21 cellular contexts compared by ENCODE assay signal in genomic region chr22:25824828-25825474, GRCh38.
DNase-seq lines count a peak whose midpoint lies in the region; ATAC-seq, FAIRE-seq and TF ChIP-seq lines count a peak whose summit lies in the region.
"Had no signal": no experiment of that assay in that cellular context is flagged by ENCODE, and none has a peak within 500 bp of the region (broad histone marks: within the 10 kb centered on the region; RNA-seq: fewer than 3 reads in every experiment).

No MANE protein-coding gene starts in this region.

- no peak for TF ChIP-seq POLR2A in GM12892 (IDR thresholded peaks at IDR 0.05; ENCODE audit: low read depth, low read length)

- H3K27ac ChIP-seq in trophoblast cell (ENCODE audit: low read depth, low read length): no peak overlapping the region
- H3K27ac ChIP-seq: BLaER1 treated with 17β-estradiol and CSF1 and Interleukin-3, amounts not matched to agents 10 nM and 100 nM had no signal

- no peak overlapping the region for H3K18ac ChIP-seq in trophoblast cell (ENCODE audit: low read length)

- no peak overlapping the region for H2BK12ac ChIP-seq in trophoblast cell (ENCODE audit: low read length)

- no peaks in the 10 kb centered on the region for H3K36me3 ChIP-seq in endocrine pancreas (ENCODE audit: control insufficient read depth, insufficient read depth, low read length)
- H3K36me3 ChIP-seq in trophoblast cell (ENCODE audit: control insufficient read depth in 1 of 2, insufficient read depth in 2 of 2, low read length in 2 of 2): no peaks in the 10 kb centered on the region
- H3K36me3 ChIP-seq: BLaER1 treated with 17β-estradiol and CSF1 and Interleukin-3, amounts not matched to agents 10 nM and 100 nM had no signal

- no peak for ATAC-seq in HG02840 (IDR thresholded peaks at IDR 0.05; ENCODE audit: low FRiP score, unreplicated experiment)
- ATAC-seq: GM12878 had no signal

- H2BK120ac ChIP-seq in trophoblast cell (ENCODE audit: insufficient read depth, low read length, poor library complexity): no peak overlapping the region

- no peak overlapping the region for H3K14ac ChIP-seq in trophoblast cell (ENCODE audit: low read length)

- FAIRE-seq in GM12892 (lab: Jason Lieb, UNC): no peak
- FAIRE-seq: A204.1, D721Med, GM12878, GM18507 had no signal

- no peak overlapping the region for H2BK5ac ChIP-seq in trophoblast cell (ENCODE audit: low read depth, low read length, poor library complexity)

- peak overlapping the region; percentile 98 for H3K23ac ChIP-seq in trophoblast cell (ENCODE audit: low read length)

- no peak overlapping the region for H4K8ac ChIP-seq in trophoblast cell (ENCODE audit: low read depth, low read length)

- H3K9ac ChIP-seq in endocrine pancreas (ENCODE audit: control insufficient read depth, insufficient read depth, low read length) (peak overlapping the region; percentile 10), trophoblast cell (ENCODE audit: low read length) (no peak overlapping the region)
- H3K9ac ChIP-seq: BLaER1 treated with 17β-estradiol and CSF1 and Interleukin-3, amounts not matched to agents 10 nM and 100 nM had no signal

- H3K4me2 ChIP-seq in trophoblast cell (ENCODE audit: low read length): no peak overlapping the region
- H3K4me2 ChIP-seq: BLaER1 treated with 17β-estradiol and CSF1 and Interleukin-3, amounts not matched to agents 10 nM and 100 nM had no signal

- H3K9me3 ChIP-seq in endocrine pancreas (ENCODE audit: control insufficient read depth, low read length) (no peaks in the 10 kb centered on the region), trophoblast cell (ENCODE audit: insufficient read depth, low read depth, low read length) (peaks cover 8% of the 10 kb centered on the region)

- peak; percentile 15 for DNase-seq in NCI-H748 (lab: John Stamatoyannopoulos, UW; ENCODE audit: unreplicated experiment)
- no peak for DNase-seq in NCI-H748 treated with DMSO at 0.1 percent for 48 hours (lab: John Stamatoyannopoulos, UW)
- peak; percentile 89 for DNase-seq in NCI-H2227 (lab: John Stamatoyannopoulos, UW; ENCODE audit: unreplicated experiment)
- DNase-seq in trophoblast cell: no peak
- no peak for DNase-seq in GM12892 (ENCODE audit: insufficient read length)
- DNase-seq in activated CD4-positive, alpha-beta T cell treated with anti-CD3 and anti-CD28 coated beads for 48 hours: no peak
- DNase-seq: CD8-positive, alpha-beta memory T cell; GDM1; HFFc6; Karpas-422; NCI-H1105; NCI-H1930; NCI-H510A treated with DMSO at 0.1 percent for 48 hours; SIG-M5 had no signal

- H4K12ac ChIP-seq in trophoblast cell (ENCODE audit: low read depth, low read length): no peak overlapping the region

- no peak overlapping the region for H4K91ac ChIP-seq in trophoblast cell (ENCODE audit: low read depth, low read length)

- H3K79me2 ChIP-seq in trophoblast cell (ENCODE audit: control insufficient read depth, insufficient read depth, low read length, poor library complexity): no peaks in the 10 kb centered on the region

- WGBS in trophoblast cell (ENCODE audit: extremely low coverage, insufficient coverage, insufficient read length): no CpG with 5 or more reads among the region's 8 CpGs

- H3K4me1 ChIP-seq in endocrine pancreas (ENCODE audit: control insufficient read depth, insufficient read depth, low read length) (no peaks in the 10 kb centered on the region), trophoblast cell (ENCODE audit: control insufficient read depth in 1 of 2, insufficient read depth in 2 of 2, low read length in 2 of 2) (no peaks in the 10 kb centered on the region)
- H3K4me1 ChIP-seq: BLaER1 treated with 17β-estradiol and CSF1 and Interleukin-3, amounts not matched to agents 10 nM and 100 nM had no signal

- H3K27me3 ChIP-seq in endocrine pancreas (ENCODE audit: control insufficient read depth, insufficient read depth, low read length) (no peaks in the 10 kb centered on the region), trophoblast cell (ENCODE audit: insufficient read depth, low read length) (no peaks in the 10 kb centered on the region)
- H3K27me3 ChIP-seq: BLaER1 treated with 17β-estradiol and CSF1 and Interleukin-3, amounts not matched to agents 10 nM and 100 nM had no signal

- H3K4me3 ChIP-seq in endocrine pancreas (ENCODE audit: control insufficient read depth, insufficient read depth, low read length) (no peak overlapping the region), trophoblast cell (ENCODE audit: low read depth, low read length) (peak overlapping the region; percentile 50)
- H3K4me3 ChIP-seq: BLaER1 treated with 17β-estradiol and CSF1 and Interleukin-3, amounts not matched to agents 10 nM and 100 nM; GM12878 had no signal

- H3K79me1 ChIP-seq in trophoblast cell (ENCODE audit: low read length): no peaks in the 10 kb centered on the region

- H2AFZ ChIP-seq in trophoblast cell (ENCODE audit: insufficient read depth, low read length, poor library complexity): no peak overlapping the region

- H2AK5ac ChIP-seq in trophoblast cell (ENCODE audit: low read length): no peak overlapping the region

- H3K4ac ChIP-seq in trophoblast cell (ENCODE audit: low read depth, low read length): no peak overlapping the region

Comparison
In these comparisons a context has a peak if more than half of its experiments do, and no peak if none do; other contexts are left out.
1. DNase-seq: peak in NCI-H748 (single experiment) and NCI-H2227 (single experiment); none in NCI-H748 treated with DMSO at 0.1 percent for 48 hours (single experiment), trophoblast cell (0 of 2), GM12892 (single experiment) and activated CD4-positive, alpha-beta T cell treated with anti-CD3 and anti-CD28 coated beads for 48 hours (single experiment).